15 cellular contexts compared by ENCODE assay signal in genomic region chr13:111548805-111549204, GRCh38.
DNase-seq lines count a peak whose midpoint lies in the region; ATAC-seq and TF ChIP-seq lines count a peak whose summit lies in the region.
"Had no signal": no experiment of that assay in that cellular context is flagged by ENCODE, and none has a peak within 500 bp of the region (broad histone marks: within the 10 kb centered on the region; RNA-seq: fewer than 3 reads in every experiment).

No MANE protein-coding gene starts in this region.

- no peak overlapping the region for H2BK15ac ChIP-seq in neuronal stem cell (ENCODE audit: low read length)

- no peak overlapping the region for H3K4ac ChIP-seq in neuronal stem cell (ENCODE audit: low read length)

- no peaks in the 10 kb centered on the region for H3K79me1 ChIP-seq in neuronal stem cell (ENCODE audit: low read depth, low read length)

- H3K4me1 ChIP-seq in right lobe of liver (peaks cover 0 to 37% (median 17%) of the 10 kb centered on the region in 4 donors), neuronal stem cell (ENCODE audit: control insufficient read depth in 2 of 2, insufficient read depth in 1 of 2, low read depth in 1 of 2, low read length in 2 of 2) (no peaks in the 10 kb centered on the region)
- H3K4me1 ChIP-seq: Caco-2 had no signal

- H3K27me3 ChIP-seq in right lobe of liver = no peaks in the 10 kb centered on the region
- H3K27me3 ChIP-seq in neuronal stem cell (ENCODE audit: control insufficient read depth in 3 of 3, insufficient read depth in 3 of 3, low read depth in 1 of 3, low read length in 3 of 3) = peaks cover 0 to 9% (median 0%) of the 10 kb centered on the region in 3 experiments

- no peak overlapping the region for H2AK5ac ChIP-seq in neuronal stem cell (ENCODE audit: low read depth, low read length)

- no peak overlapping the region for H2BK5ac ChIP-seq in neuronal stem cell (ENCODE audit: low read length)

- H3K18ac ChIP-seq in neuronal stem cell (ENCODE audit: low read length) = peak overlapping the region; percentile 39

- H2AFZ ChIP-seq in neuronal stem cell (ENCODE audit: low read length) = no peak overlapping the region

- H3K36me3 ChIP-seq in right lobe of liver (no peaks in the 10 kb centered on the region), neuronal stem cell (replicated peaks in 1 of 2; ENCODE audit: control insufficient read depth in 2 of 2, insufficient read depth in 2 of 2, low read length in 2 of 2) (no peaks in the 10 kb centered on the region)

- no peak overlapping the region for H3K23ac ChIP-seq in neuronal stem cell (ENCODE audit: low read depth, low read length, poor library complexity)

- peak; percentile 22 for DNase-seq in coronary artery (ENCODE audit: low spot score)
- no peak for DNase-seq in right lobe of liver
- no peak for DNase-seq in neuronal stem cell (ENCODE audit: low spot score)
- DNase-seq in DMS114 treated with DMSO at 0.1 percent for 48 hours (lab: John Stamatoyannopoulos, UW; ENCODE audit: unreplicated experiment) = no peak
- DNase-seq in CD1c-positive myeloid dendritic cell (ENCODE audit: extremely low spot score) = no peak
- DNase-seq: C1 segment of cervical spinal cord; Caco-2; CD4-positive, CD25-positive, alpha-beta regulatory T cell; CD8-positive, alpha-beta T cell; DMS79; GF-D8; GOT3; H7; HCEC 1CT had no signal

- H3K4me3 ChIP-seq in coronary artery = no peak overlapping the region
- no peak overlapping the region for H3K4me3 ChIP-seq in right lobe of liver
- no peak overlapping the region for H3K4me3 ChIP-seq in neuronal stem cell (ENCODE audit: low read length in 2 of 2)

- TF ChIP-seq CTCF in coronary artery (IDR thresholded peaks at IDR 0.05) (no peak), right lobe of liver (IDR thresholded peaks at IDR 0.05) (no peak)

- H3K14ac ChIP-seq in neuronal stem cell (ENCODE audit: low read length) = no peak overlapping the region

- H4K8ac ChIP-seq in neuronal stem cell (ENCODE audit: low read depth, low read length) = no peak overlapping the region

- intact Hi-C loops in right lobe of liver (cut with DNase I) = no loop called here

- no peak for TF ChIP-seq POLR2A in right lobe of liver (IDR thresholded peaks at IDR 0.05)

- no peak overlapping the region for H3K9ac ChIP-seq in neuronal stem cell (ENCODE audit: low read depth, low read length, poor library complexity)

- H3K9me3 ChIP-seq in right lobe of liver = no peaks in the 10 kb centered on the region
- peaks cover 0 to 4% of the 10 kb centered on the region in 2 donors for H3K9me3 ChIP-seq in neuronal stem cell (replicated peaks in 1 of 2; ENCODE audit: control insufficient read depth in 2 of 2, insufficient read depth in 1 of 2, low read depth in 1 of 2, low read length in 2 of 2)
- H3K9me3 ChIP-seq: Caco-2 had no signal

- no peak overlapping the region for H3K4me2 ChIP-seq in neuronal stem cell (ENCODE audit: insufficient read depth, low read length, poor library complexity, severe bottlenecking)

- H4K91ac ChIP-seq in neuronal stem cell (ENCODE audit: low read depth, low read length, poor library complexity) = no peak overlapping the region

- H3K27ac ChIP-seq in coronary artery (no peak overlapping the region), right lobe of liver (peak overlapping the region in 2 of 3 donors; percentile 30 to 77), neuronal stem cell (replicated peaks; ENCODE audit: low read length) (no peak overlapping the region)

- no peak overlapping the region for H2BK120ac ChIP-seq in neuronal stem cell (ENCODE audit: low read depth, low read length)

- WGBS in right lobe of liver (ENCODE audit: insufficient coverage, low coverage, low lambda C conversion rate, missing lambda C conversion rate) = 79% methylated on average over 5 of the region's 10 CpGs
- WGBS in neuronal stem cell (ENCODE audit: extremely low coverage in 2 of 2, insufficient read length in 2 of 2, insufficient replicate concordance in 1 of 2), 2 donors = no CpG with 5 or more reads among the region's 10 CpGs

- no peak overlapping the region for H2BK12ac ChIP-seq in neuronal stem cell (ENCODE audit: low read length)

- ATAC-seq in right lobe of liver (no peak), GM21381 (IDR thresholded peaks at IDR 0.05; ENCODE audit: unreplicated experiment) (no peak)
- ATAC-seq: CD8-positive, alpha-beta T cell had no signal

Comparison
In these comparisons a context has a peak if more than half of its experiments do, and no peak if none do; other contexts are left out.
1. H3K27ac ChIP-seq: peak in right lobe of liver (2 of 3); none in coronary artery (0 of 2) and neuronal stem cell (single experiment).